20 cellular contexts compared by ENCODE assay signal in genomic region chr7:16945372-16945771, GRCh38.
"Had no signal": no experiment of that assay in that cellular context is flagged by ENCODE, and none has a peak within 500 bp of the region (broad histone marks: within the 10 kb centered on the region; RNA-seq: fewer than 3 reads in every experiment).

No MANE protein-coding gene starts in this region.

- H3K27ac ChIP-seq: RWPE1 had no signal

- H3K4me3 ChIP-seq: MG63 had no signal

- H3K27me3 ChIP-seq: MG63 had no signal

- H3K36me3 ChIP-seq: MG63 had no signal

- DNase-seq: IMR-90, Karpas-422, KG1, MG63, NCI-H1092, NCI-H1105 treated with DMSO at 0.1 percent for 48 hours, NCI-H1417 treated with DMSO at 0.1 percent for 48 hours, NCI-H146, NCI-H1694 treated with DMSO at 0.1 percent for 48 hours, NCI-H1930, NCI-H2081, NCI-H2107, NCI-H2227 treated with DMSO at 0.1 percent for 48 hours, NCI-H524 treated with DMSO at 0.1 percent for 48 hours, NCI-H69, NCI-H774, SHP77 had no signal

- ATAC-seq: HepG2, SK-N-SH treated with all-trans-retinoic acid at 6 μM for 48 hours had no signal
